Comparison of ENCODE assay signal across 19 cellular contexts in the genomic region with DNA sequence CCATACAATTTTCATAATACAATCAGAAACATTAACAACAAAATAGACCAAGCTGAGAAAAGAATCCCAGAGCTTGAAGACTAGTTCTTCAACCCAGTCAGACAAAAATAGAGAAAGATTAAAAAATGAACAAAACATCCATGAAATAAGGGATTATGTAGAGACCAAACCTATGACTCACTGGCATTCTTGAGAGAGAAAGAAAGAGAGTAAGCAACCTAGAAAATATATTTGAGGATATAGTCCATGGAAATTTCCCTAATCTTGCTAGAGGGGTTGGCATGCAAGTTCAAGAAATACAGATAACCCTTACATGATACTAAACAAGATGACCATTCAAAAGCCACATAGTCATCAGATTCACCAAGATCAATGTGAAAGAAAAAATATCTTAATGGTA.
"Had no signal": no experiment of that assay in that cellular context is flagged by ENCODE, and none has a peak within 500 bp of the region (broad histone marks: within the 10 kb centered on the region; RNA-seq: fewer than 3 reads in every experiment).

No MANE protein-coding gene starts in this region.

- H3K27ac ChIP-seq: gastroesophageal sphincter, heart left ventricle, left ventricle myocardium inferior, right atrium auricular region, vagina, WERI-Rb-1 had no signal

- H3K36me3 Mint-ChIP-seq: activated naive CD4-positive, alpha-beta T cell treated with anti-CD3 and anti-CD28 coated beads, Interleukin-2, amount 50 U/mL, for 72 hours; brain had no signal

- H3K4me1 Mint-ChIP-seq: brain, endodermal cell had no signal

- H3K4me1 ChIP-seq: gastroesophageal sphincter, heart left ventricle, left ventricle myocardium inferior, right atrium auricular region, vagina had no signal

- H3K36me3 ChIP-seq: gastroesophageal sphincter, heart left ventricle, left ventricle myocardium inferior, right atrium auricular region, vagina, WERI-Rb-1 had no signal

- ATAC-seq: activated naive CD4-positive, alpha-beta T cell treated with anti-CD3 and anti-CD28 coated beads, Interleukin-2, amount 50 U/mL, for 72 hours; gastroesophageal sphincter; heart left ventricle had no signal

- H3K4me3 Mint-ChIP-seq: brain; endodermal cell; stimulated activated naive CD8-positive, alpha-beta T cell treated with anti-CD3 and anti-CD28 coated beads, Interleukin-15, Interleukin-2, amounts not matched to agents 100 ng/mL and 50 ng/mL, for 24 hours had no signal

- H3K4me3 ChIP-seq: gastroesophageal sphincter, heart left ventricle, left ventricle myocardium inferior, right atrium auricular region, vagina had no signal

- H3K27me3 Mint-ChIP-seq: stimulated activated naive CD8-positive, alpha-beta T cell treated with anti-CD3 and anti-CD28 coated beads, Interleukin-15, Interleukin-2, amounts not matched to agents 100 ng/mL and 50 ng/mL, for 24 hours had no signal

- H3K9me3 Mint-ChIP-seq: brain, endodermal cell had no signal

- H3K27ac Mint-ChIP-seq: activated naive CD4-positive, alpha-beta T cell treated with anti-CD3 and anti-CD28 coated beads, Interleukin-2, amount 50 U/mL, for 72 hours; brain; endodermal cell; stimulated activated naive CD8-positive, alpha-beta T cell treated with anti-CD3 and anti-CD28 coated beads, Interleukin-15, Interleukin-2, amounts not matched to agents 100 ng/mL and 50 ng/mL, for 24 hours had no signal

- H3K9me3 ChIP-seq: heart left ventricle, left ventricle myocardium inferior, right atrium auricular region, vagina had no signal

- DNase-seq: activated CD4-positive, alpha-beta T cell treated with anti-CD3 and anti-CD28 coated beads, Interleukin-2, amount 50 U/mL, for 4 hours; activated gamma-delta T cell treated with Interleukin-2 at 50 U/mL for 16 hours; amygdala; caudate nucleus; endodermal cell; heart left ventricle; kidney glomerular epithelial cell; left ventricle myocardium inferior; mammary epithelial cell; occipital lobe; T-helper 2 cell; trophoblast cell; WERI-Rb-1 had no signal

- H3K27me3 ChIP-seq: gastroesophageal sphincter, heart left ventricle, right atrium auricular region, vagina had no signal
